ENCODE assay signal across 28 cellular contexts in genomic region chr6:15825332-15825930, GRCh38.
"Had no signal": no experiment of that assay in that cellular context is flagged by ENCODE, and none has a peak within 500 bp of the region (broad histone marks: within the 10 kb centered on the region; RNA-seq: fewer than 3 reads in every experiment).

No MANE protein-coding gene starts in this region.

- H3K36me3 ChIP-seq: colonic mucosa, gastroesophageal sphincter, heart left ventricle, left lung, lower lobe of right lung had no signal

- H2AFZ ChIP-seq: hepatocyte had no signal

- H3K4me3 Mint-ChIP-seq: dendritic cell treated with granulocyte-macrophage colony-stimulating factor and Interleukin-4, amounts not matched to agents 40 ng/mL and 50 ng/mL, for 4 days; effector memory CD8-positive, alpha-beta T cell; endodermal cell; immature natural killer cell; mesothelial cell of epicardium; naive B cell; naive thymus-derived CD8-positive, alpha-beta T cell had no signal

- H3K36me3 Mint-ChIP-seq: immature natural killer cell, mesothelial cell of epicardium had no signal

- H3K9me3 Mint-ChIP-seq: dendritic cell treated with granulocyte-macrophage colony-stimulating factor and Interleukin-4, amounts not matched to agents 40 ng/mL and 50 ng/mL, for 4 days; effector memory CD8-positive, alpha-beta T cell; endodermal cell; immature natural killer cell; mesothelial cell of epicardium; naive thymus-derived CD8-positive, alpha-beta T cell had no signal

- H3K9me3 ChIP-seq: colonic mucosa, gastroesophageal sphincter, heart left ventricle, left lung, lower lobe of right lung, mucosa of descending colon had no signal

- DNase-seq: colonic mucosa; cortex of kidney; effector CD8-positive, alpha-beta T cell; effector memory CD8-positive, alpha-beta T cell; endodermal cell; erythroblast; foreskin keratinocyte; heart left ventricle; hypothalamus; immature natural killer cell; islet precursor cell; kidney; kidney glomerular epithelial cell; left lung; left ventricle myocardium superior; lower lobe of right lung; mesenchymal stem cell; mucosa of descending colon; naive B cell; naive thymus-derived CD8-positive, alpha-beta T cell had no signal

- H3K27ac Mint-ChIP-seq: dendritic cell treated with granulocyte-macrophage colony-stimulating factor and Interleukin-4, amounts not matched to agents 40 ng/mL and 50 ng/mL, for 4 days; effector memory CD8-positive, alpha-beta T cell; endodermal cell; immature natural killer cell; mesothelial cell of epicardium; naive B cell; naive thymus-derived CD8-positive, alpha-beta T cell had no signal

- H3K27ac ChIP-seq: colonic mucosa, epithelial cell of prostate, foreskin keratinocyte, gastroesophageal sphincter, heart left ventricle, hepatocyte, left lung, lower lobe of right lung had no signal

- H3K4me2 ChIP-seq: hepatocyte had no signal

- H3K4me1 Mint-ChIP-seq: immature natural killer cell had no signal

- H3K4me1 ChIP-seq: colonic mucosa, foreskin keratinocyte, gastroesophageal sphincter, left lung, lower lobe of right lung had no signal

- H3K79me2 ChIP-seq: hepatocyte had no signal

- H3K4me3 ChIP-seq: colonic mucosa, gastroesophageal sphincter, heart left ventricle, hepatocyte, left lung, lower lobe of right lung, mucosa of descending colon had no signal

- FAIRE-seq: endometrium, frontal cortex, kidney had no signal

- H3K27me3 ChIP-seq: colonic mucosa, heart left ventricle, hepatocyte, left lung had no signal

- ATAC-seq: effector memory CD8-positive, alpha-beta T cell; esophagus mucosa; foreskin keratinocyte; gastroesophageal sphincter; heart left ventricle; left lung; left ventricle myocardium superior; lower lobe of right lung; mucosa of descending colon; naive thymus-derived CD8-positive, alpha-beta T cell had no signal
